17 cellular contexts compared by ENCODE assay signal in genomic region chr20:50633361-50633760, GRCh38. TPM values are rescaled to one million over a fixed set of nuclear protein-coding genes. Genes with fewer than 3 reads are reported as not detected.
DNase-seq lines count a peak whose midpoint lies in the region; ATAC-seq, FAIRE-seq and TF ChIP-seq lines count a peak whose summit lies in the region.
"Had no signal": no experiment of that assay in that cellular context is flagged by ENCODE, and none has a peak within 500 bp of the region (broad histone marks: within the 10 kb centered on the region; RNA-seq: fewer than 3 reads in every experiment).

No MANE protein-coding gene starts in this region.

- H3K4me3 ChIP-seq in HepG2 (replicated peaks in 1 of 3; ENCODE audit: insufficient read depth in 1 of 3, low read depth in 2 of 3, low read length in 3 of 3) (no peak overlapping the region), right lobe of liver (no peak overlapping the region)
- H3K4me3 ChIP-seq: GM23338, K562 had no signal

- no peak for FAIRE-seq in HepG2 (lab: Jason Lieb, UNC)
- FAIRE-seq: HTR-8/SVneo, K562 had no signal

- ATAC-seq in HepG2 (no peak), right lobe of liver (no peak), WTC11 (no peak)
- no peak for ATAC-seq in activated naive CD4-positive, alpha-beta T cell treated with anti-CD3 and anti-CD28 coated beads, Interleukin-2, amount 50 U/mL, for 72 hours
- ATAC-seq: GM23338, K562 had no signal

- TF ChIP-seq POLR2A in HepG2 (IDR thresholded peaks at IDR 0.05; ENCODE audit: insufficient read depth in 1 of 2, low read depth in 2 of 2, low read length in 2 of 2) (no peak), right lobe of liver (IDR thresholded peaks at IDR 0.05) (no peak)

- H3K4me1 Mint-ChIP-seq in WTC11 (peaks cover 43% of the 10 kb centered on the region), nephron progenitor cell (peaks cover 69% of the 10 kb centered on the region)

- H3K27me3 ChIP-seq in HepG2 (ENCODE audit: control insufficient read depth in 1 of 2, insufficient read depth in 2 of 2, low read length in 2 of 2) (peaks cover 17 to 72% of the 10 kb centered on the region in 2 experiments), right lobe of liver (no peaks in the 10 kb centered on the region)

- 20% methylated on average over 10 of the region's 10 CpGs for WGBS in HepG2 (ENCODE audit: low lambda C conversion rate)
- WGBS in right lobe of liver (ENCODE audit: insufficient coverage, low coverage, low lambda C conversion rate, missing lambda C conversion rate): 85% methylated on average over 4 of the region's 10 CpGs

- intact Hi-C loops in HepG2 (cut with micrococcal nuclease; ENCODE audit: unreplicated experiment) (no loop called here), right lobe of liver (cut with DNase I) (no loop called here)

- H3K9ac ChIP-seq in HepG2 (ENCODE audit: insufficient read depth, low read depth, low read length): no peak overlapping the region

- CTCF ChIA-PET in HepG2 (lab: Yijun Ruan, JAX; ENCODE audit: low intra/inter-chr PET ratio, low total read pairs): no interaction called here
- CTCF ChIA-PET in WTC11 (lab: Charles Lee): interaction anchor here (0.7 to 5.5 kb wide), 10 partner anchors 8 to 348 kb away, joined by 3 to 123 read pairs (median 5); partner anchors contain the start of gene PARD6B

- BruUV-seq in HepG2 (replicated peaks; lab: Mats Ljungman, UMichigan): no TSS peak

- no peaks in the 10 kb centered on the region for H3K27me3 Mint-ChIP-seq in WTC11 (ENCODE audit: low read depth)
- H3K27me3 Mint-ChIP-seq in nephron progenitor cell (ENCODE audit: low read depth, poor library complexity): peaks cover 3% of the 10 kb centered on the region
- H3K27me3 Mint-ChIP-seq: CD4-positive, alpha-beta T cell had no signal

- H3K27ac Mint-ChIP-seq in WTC11 (peak overlapping the region; percentile 24; the same call in 1 of the 2 replicates), nephron progenitor cell (peak overlapping the region; percentile 61)
- no peak overlapping the region for H3K27ac Mint-ChIP-seq in activated naive CD4-positive, alpha-beta T cell treated with anti-CD3 and anti-CD28 coated beads, Interleukin-2, amount 50 U/mL, for 72 hours
- H3K27ac Mint-ChIP-seq: CD4-positive, alpha-beta T cell; GM23338 had no signal

- H3K4me3 Mint-ChIP-seq in WTC11: no peak overlapping the region
- H3K4me3 Mint-ChIP-seq in nephron progenitor cell: no peak overlapping the region
- H3K4me3 Mint-ChIP-seq: CD4-positive, alpha-beta T cell; GM23338; H9 had no signal

- H3K4me1 ChIP-seq in HepG2 (ENCODE audit: insufficient read depth, low read length) (peaks cover 41% of the 10 kb centered on the region), right lobe of liver (peaks cover 0 to 9% (median 0%) of the 10 kb centered on the region in 4 donors)

- POLR2A ChIA-PET in HepG2 (lab: Yijun Ruan, JAX): no interaction called here
- POLR2A ChIA-PET in WTC11 (lab: Charles Lee): interaction anchor here (0.6 to 0.8 kb wide), 2 partner anchors 154 to 214 kb away, joined by 4 to 5 read pairs; no protein-coding TSS in a partner anchor

- H3K36me3 Mint-ChIP-seq in WTC11: no peaks in the 10 kb centered on the region
- H3K36me3 Mint-ChIP-seq in nephron progenitor cell (ENCODE audit: low read depth): no peaks in the 10 kb centered on the region
- H3K36me3 Mint-ChIP-seq in activated naive CD4-positive, alpha-beta T cell treated with anti-CD3 and anti-CD28 coated beads, Interleukin-2, amount 50 U/mL, for 72 hours: no peaks in the 10 kb centered on the region

- no peak for TF ChIP-seq RAD21 in HepG2 (CRISPR knock-in tag; IDR thresholded peaks at IDR 0.05)

- TF ChIP-seq EP300 in HepG2 (IDR thresholded peaks at IDR 0.05; ENCODE audit: low read depth in 2 of 2, low read length in 2 of 2) (no peak), HepG2 (CRISPR knock-in tag; IDR thresholded peaks at IDR 0.05; ENCODE audit: borderline replicate concordance) (no peak)

- TF ChIP-seq CTCF in HepG2 (CRISPR knock-in tag; IDR thresholded peaks at IDR 0.05) (no peak), right lobe of liver (IDR thresholded peaks at IDR 0.05) (no peak), WTC11 (IDR thresholded peaks at IDR 0.05) (no peak), nephron progenitor cell (IDR thresholded peaks at IDR 0.05) (no peak)

- no peaks in the 10 kb centered on the region for H3K79me2 ChIP-seq in HepG2 (ENCODE audit: insufficient read depth, low read length)

- H2AFZ ChIP-seq in HepG2 (ENCODE audit: low read length): no peak overlapping the region
- H2AFZ ChIP-seq: GM23338 had no signal

- H3K9me3 ChIP-seq in HepG2 (ENCODE audit: low read length): no peaks in the 10 kb centered on the region
- no peaks in the 10 kb centered on the region for H3K9me3 ChIP-seq in right lobe of liver

- no peak for DNase-seq in HepG2 (ENCODE audit: low spot score)
- DNase-seq in right lobe of liver: no peak
- DNase-seq in WTC11 (ENCODE audit: low spot score): no peak
- no peak for DNase-seq in nephron progenitor cell
- DNase-seq in activated naive CD4-positive, alpha-beta T cell treated with anti-CD3 and anti-CD28 coated beads, Interleukin-2, amount 50 U/mL, for 72 hours (ENCODE audit: low spot score in 2 of 2): no peak
- DNase-seq in cerebellum (ENCODE audit: low spot score): no peak
- no peak for DNase-seq in NCI-H510A (lab: John Stamatoyannopoulos, UW)
- DNase-seq: ACHN; C1 segment of cervical spinal cord; Calu3; CD4-positive, alpha-beta T cell; DMS 273 treated with DMSO at 0.1 percent for 48 hours; H9 had no signal

- in situ Hi-C loops in HepG2 (cut with HindIII; ENCODE audit: extremely low pct_ligation_motif_present, low pct_unique_long_range_greater_than_20kb): loop anchor here (25.0 kb wide), 1 partner anchor 104 kb away; the partner anchor contains the start of gene PARD6B

- H3K9me3 Mint-ChIP-seq in WTC11 (no peaks in the 10 kb centered on the region), nephron progenitor cell (no peaks in the 10 kb centered on the region)
- H3K9me3 Mint-ChIP-seq in activated naive CD4-positive, alpha-beta T cell treated with anti-CD3 and anti-CD28 coated beads, Interleukin-2, amount 50 U/mL, for 72 hours: no peaks in the 10 kb centered on the region
- H3K9me3 Mint-ChIP-seq: CD4-positive, alpha-beta T cell; GM23338; H9 had no signal

- H3K36me3 ChIP-seq in HepG2 (replicated peaks in 1 of 2; ENCODE audit: control insufficient read depth in 1 of 2, insufficient read depth in 2 of 2, low read length in 2 of 2) (no peaks in the 10 kb centered on the region), right lobe of liver (no peaks in the 10 kb centered on the region)

- no peak overlapping the region for H3K27ac ChIP-seq in HepG2 (ENCODE audit: extremely low read length, insufficient read depth, low read length)
- H3K27ac ChIP-seq in right lobe of liver: no peak overlapping the region

- no peaks in the 10 kb centered on the region for H4K20me1 ChIP-seq in HepG2 (ENCODE audit: insufficient read depth, low read length)

- no peak overlapping the region for H3K4me2 ChIP-seq in HepG2 (ENCODE audit: low read depth, low read length)
- H3K4me2 ChIP-seq: GM23338 had no signal

TF ChIP-seq in HepG2, 621 proteins besides CTCF, POLR2A, EP300 and RAD21 (continues in another document):
- 0 out of 2 replicates have a peak, but pooled peaks have one; percentile 16 for TF ChIP-seq ZNF556 (CRISPR knock-in tag; IDR thresholded peaks at IDR 0.05; ENCODE audit: borderline replicate concordance)
- no peak for TF ChIP-seq ZNF766 (CRISPR knock-in tag; IDR thresholded peaks at IDR 0.05; ENCODE audit: borderline replicate concordance)

TF ChIP-seq in WTC11, 78 proteins besides CTCF, POLR2A, EP300 and RAD21 (continues in another document):
- TF ChIP-seq ELF4 (CRISPR knock-in tag; IDR thresholded peaks at IDR 0.05; ENCODE audit: low read depth): no peak
- no peak for TF ChIP-seq HMGA2 (CRISPR knock-in tag; IDR thresholded peaks at IDR 0.05)
- TF ChIP-seq OVOL2 (CRISPR knock-in tag; IDR thresholded peaks at IDR 0.05; ENCODE audit: borderline replicate concordance): no peak

RNA-seq across cellular contexts. Expression of gene RIPOR3, which starts 58.0 kb away (rescaled TPM):
- not detected in 2 replicates for total RNA-seq in HepG2 (2016; rRNA removed; fragmentation: Illumina TruSeq; extraction: Trizol)
- total RNA-seq in HepG2 (2016; cell fraction: cytosol; rRNA removed; fragmentation: Illumina TruSeq; extraction: Trizol; ENCODE audit: low read depth): not detected in 2 replicates
- total RNA-seq in HepG2 (2016; cell fraction: insoluble cytoplasmic fraction; rRNA removed; fragmentation: Illumina TruSeq; extraction: Trizol): not detected in 2 replicates
- not detected in 2 replicates for total RNA-seq in HepG2 (2016; cell fraction: membrane; rRNA removed; fragmentation: Illumina TruSeq; extraction: Trizol)
- total RNA-seq in HepG2 (2016; cell fraction: nucleus; rRNA removed; fragmentation: Illumina TruSeq; extraction: Trizol): not detected in 2 replicates
- polyA plus RNA-seq in HepG2 (2011; rRNA removed): 0.18 and 0.26 TPM in 2 replicates
- 0.05 TPM in 2 replicates for polyA plus RNA-seq in HepG2 (2011; cell fraction: cytosol; rRNA removed)
- 1.9 and 2.1 TPM in 2 replicates for polyA plus RNA-seq in HepG2 (2011; cell fraction: nucleus; rRNA removed)
- polyA plus RNA-seq in HepG2 (2012): 0.11 and 0.36 TPM in 2 replicates
- polyA plus RNA-seq in HepG2 (2016; cell fraction: cytosol; fragmentation: Illumina TruSeq; extraction: Trizol; ENCODE audit: low read depth): not detected in 2 replicates
- polyA plus RNA-seq in HepG2 (2016; cell fraction: insoluble cytoplasmic fraction; fragmentation: Illumina TruSeq; extraction: Trizol; ENCODE audit: low read depth): not detected in 2 replicates
- polyA plus RNA-seq in HepG2 (2016; cell fraction: membrane; fragmentation: Illumina TruSeq; extraction: Trizol; ENCODE audit: low read depth): not detected in 2 replicates
- polyA plus RNA-seq in HepG2 (2016; cell fraction: nucleus; fragmentation: Illumina TruSeq; extraction: Trizol; ENCODE audit: insufficient read depth, low read depth): 0.13 TPM in 1 of 2 replicates, not detected in the other
- 0.42 TPM in 1 of 2 replicates, not detected in the other for polyA minus RNA-seq in HepG2 (2011; rRNA and poly(A)+ RNA removed; ENCODE audit: low replicate concordance)
- not detected in 2 replicates for polyA minus RNA-seq in HepG2 (2011; cell fraction: cytosol; rRNA and poly(A)+ RNA removed)
- 0.37 and 0.52 TPM in 2 replicates for polyA minus RNA-seq in HepG2 (2011; cell fraction: nucleus; rRNA and poly(A)+ RNA removed)
- 10 to 100 TPM in 2 of 6 experiments, 1 to 10 TPM in 4; 4.8 to 13.8 (median 8.9) TPM for total RNA-seq in right lobe of liver
- total RNA-seq in WTC11 (2021): 5.4 to 6.5 TPM (median 6.0 TPM) in 3 replicates
- total RNA-seq in activated naive CD4-positive, alpha-beta T cell treated with anti-CD3 and anti-CD28 coated beads, Interleukin-2, amount 50 U/mL, for 72 hours: under 1 TPM in 1 of 2 donors, not detected in 1; 0.08 TPM
- 2.7 TPM for total RNA-seq in cerebellum
- total RNA-seq: A172; CD4-positive, alpha-beta T cell had no signal

Comparison
In these comparisons a context has a peak if more than half of its experiments do, and no peak if none do; other contexts are left out.
1. H3K27ac Mint-ChIP-seq: peak in WTC11 (single experiment) and nephron progenitor cell (single experiment); none in activated naive CD4-positive, alpha-beta T cell treated with anti-CD3 and anti-CD28 coated beads, Interleukin-2, amount 50 U/mL, for 72 hours (0 of 2).